ENCODE assay signal across 3 cellular contexts in the genomic region with DNA sequence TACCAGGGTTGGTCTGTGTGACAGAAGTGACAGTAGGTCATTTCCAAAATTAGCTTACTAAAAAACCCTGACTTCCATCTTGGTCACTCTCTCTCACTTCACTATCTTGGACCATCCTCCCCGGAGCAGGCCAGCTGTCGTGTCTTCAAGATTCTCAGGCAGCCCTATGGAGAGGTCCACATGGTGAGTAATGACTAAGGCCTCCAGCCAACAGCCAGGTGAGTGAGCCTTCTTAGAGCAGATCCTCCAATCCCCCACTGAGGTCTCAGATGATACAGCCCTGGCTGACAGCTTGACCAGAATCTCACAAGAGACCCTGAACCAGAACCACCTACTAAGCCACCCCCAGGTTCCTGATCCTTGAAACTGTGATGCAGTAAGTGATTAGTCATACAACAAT.
TF ChIP-seq lines count a peak whose summit lies in the region.

No MANE protein-coding gene starts in this region.

TF ChIP-seq in IMR-90, 13 proteins besides CTCF, POLR2A, EP300 and RAD21:
- TF ChIP-seq FOS (IDR thresholded peaks at IDR 0.05; ENCODE audit: low read depth, low read length) (no peak), RFX5 (IDR thresholded peaks at IDR 0.05; ENCODE audit: low read depth, low read length) (no peak), NFE2L2 (IDR thresholded peaks at IDR 0.05; ENCODE audit: low read depth, low read length) (no peak), CEBPB (IDR thresholded peaks at IDR 0.05; ENCODE audit: low read depth, low read length) (no peak), BHLHE40 (IDR thresholded peaks at IDR 0.05; ENCODE audit: low read depth, low read length) (no peak), MAZ (IDR thresholded peaks at IDR 0.05; ENCODE audit: borderline replicate concordance, low read depth, low read length) (no peak), MAFK (IDR thresholded peaks at IDR 0.05; ENCODE audit: low read depth, low read length) (no peak), CHD1 (IDR thresholded peaks at IDR 0.05; ENCODE audit: low read depth, low read length) (no peak), RCOR1 (IDR thresholded peaks at IDR 0.05; ENCODE audit: insufficient replicate concordance, low read length) (no peak), ELK1 (IDR thresholded peaks at IDR 0.05; ENCODE audit: borderline replicate concordance, low read depth, low read length) (no peak), SMC3 (IDR thresholded peaks at IDR 0.05; ENCODE audit: low read depth, low read length) (no peak), MXI1 (IDR thresholded peaks at IDR 0.05; ENCODE audit: borderline replicate concordance, low read depth, low read length) (no peak)

TF ChIP-seq in H1, 55 proteins besides CTCF, POLR2A, EP300 and RAD21:
- no peak for TF ChIP-seq CHD2 (IDR thresholded peaks at IDR 0.05; ENCODE audit: low read length)
- no peak for TF ChIP-seq SAP30 (IDR thresholded peaks at IDR 0.05; ENCODE audit: insufficient read depth, insufficient replicate concordance, low read length)
- no peak for TF ChIP-seq TAF1 (IDR thresholded peaks at IDR 0.05; ENCODE audit: low read depth, low read length)
- TF ChIP-seq CHD1 (IDR thresholded peaks at IDR 0.05; ENCODE audit: low read depth, low read length), result no peak
- TF ChIP-seq SIRT6 (IDR thresholded peaks at IDR 0.05; ENCODE audit: low read length), result no peak
- no peak for TF ChIP-seq CEBPB (IDR thresholded peaks at IDR 0.05; ENCODE audit: low read depth, low read length)
- no peak for TF ChIP-seq ASH2L (IDR thresholded peaks at IDR 0.05; ENCODE audit: low read length)
- no peak for TF ChIP-seq BACH1 (IDR thresholded peaks at IDR 0.05; ENCODE audit: low read length)
- no peak for TF ChIP-seq HDAC6 (IDR thresholded peaks at IDR 0.05; ENCODE audit: low read depth, low read length)
- TF ChIP-seq KDM4A (IDR thresholded peaks at IDR 0.05; ENCODE audit: low read depth, low read length, severe bottlenecking), result no peak
- TF ChIP-seq PHF8 (conservative IDR thresholded peaks at IDR 0.05; ENCODE audit: low read depth, low read length), result no peak
- no peak for TF ChIP-seq TBP (IDR thresholded peaks at IDR 0.05; ENCODE audit: low read depth, low read length)
- no peak for TF ChIP-seq MAX (IDR thresholded peaks at IDR 0.05)
- no peak for TF ChIP-seq SP4 (IDR thresholded peaks at IDR 0.05; ENCODE audit: low read length)
- no peak for TF ChIP-seq CHD7 (IDR thresholded peaks at IDR 0.05; ENCODE audit: insufficient replicate concordance, low read length)

TF ChIP-seq in GM12891, 5 proteins besides CTCF, POLR2A, EP300 and RAD21:
- TF ChIP-seq POU2F2 (IDR thresholded peaks at IDR 0.05; ENCODE audit: low read depth, low read length), result no peak
- TF ChIP-seq POLR2AphosphoS5 (IDR thresholded peaks at IDR 0.05; ENCODE audit: low read depth, low read length), result no peak
- no peak for TF ChIP-seq SPI1 (IDR thresholded peaks at IDR 0.05; ENCODE audit: low read depth, low read length)
- no peak for TF ChIP-seq PAX5 (IDR thresholded peaks at IDR 0.05; ENCODE audit: insufficient read depth, low read length, severe bottlenecking)
- TF ChIP-seq TAF1 (IDR thresholded peaks at IDR 0.05; ENCODE audit: low read depth, low read length), result no peak
